ENCODE assay signal across 18 cellular contexts in genomic region chr3:111572061-111572460, GRCh38.
DNase-seq lines count a peak whose midpoint lies in the region; ATAC-seq lines count a peak whose summit lies in the region.
"Had no signal": no experiment of that assay in that cellular context is flagged by ENCODE, and none has a peak within 500 bp of the region (broad histone marks: within the 10 kb centered on the region; RNA-seq: fewer than 3 reads in every experiment).

No MANE protein-coding gene starts in this region.

- H3K27me3 Mint-ChIP-seq in effector memory CD8-positive, alpha-beta T cell, result no peaks in the 10 kb centered on the region
- H3K27me3 Mint-ChIP-seq in stimulated activated naive CD8-positive, alpha-beta T cell treated with anti-CD3 and anti-CD28 coated beads, Interleukin-15, amount 100 ng/mL, for 72 hours, result no peaks in the 10 kb centered on the region

- ATAC-seq in effector memory CD8-positive, alpha-beta T cell (replicated peaks), result peak; percentile 96
- ATAC-seq in stimulated activated naive CD8-positive, alpha-beta T cell treated with anti-CD3 and anti-CD28 coated beads, Interleukin-15, amount 100 ng/mL, for 72 hours, result peak; percentile 97
- ATAC-seq in GM18498 (IDR thresholded peaks at IDR 0.05; ENCODE audit: unreplicated experiment) (no peak), GM19463 (IDR thresholded peaks at IDR 0.05; ENCODE audit: unreplicated experiment) (no peak)
- ATAC-seq: gastrocnemius medialis, upper lobe of right lung had no signal

- H3K4me1 Mint-ChIP-seq in effector memory CD8-positive, alpha-beta T cell (ENCODE audit: low read depth in 2 of 2), result peaks cover 28 to 50% of the 10 kb centered on the region in 2 donors
- H3K4me1 Mint-ChIP-seq in stimulated activated naive CD8-positive, alpha-beta T cell treated with anti-CD3 and anti-CD28 coated beads, Interleukin-15, amount 100 ng/mL, for 72 hours, result peaks cover 72% of the 10 kb centered on the region
- H3K4me1 Mint-ChIP-seq: nephron had no signal

- peak overlapping the region; percentile 39 to 66 for H3K27ac Mint-ChIP-seq in effector memory CD8-positive, alpha-beta T cell
- H3K27ac Mint-ChIP-seq in stimulated activated naive CD8-positive, alpha-beta T cell treated with anti-CD3 and anti-CD28 coated beads, Interleukin-15, amount 100 ng/mL, for 72 hours, result peak overlapping the region in 1 of 2 donors; percentile 86
- H3K27ac Mint-ChIP-seq: nephron had no signal

- no peaks in the 10 kb centered on the region for H3K9me3 Mint-ChIP-seq in effector memory CD8-positive, alpha-beta T cell
- H3K9me3 Mint-ChIP-seq in stimulated activated naive CD8-positive, alpha-beta T cell treated with anti-CD3 and anti-CD28 coated beads, Interleukin-15, amount 100 ng/mL, for 72 hours, result no peaks in the 10 kb centered on the region
- H3K9me3 Mint-ChIP-seq: nephron had no signal

- H3K4me3 Mint-ChIP-seq in effector memory CD8-positive, alpha-beta T cell, result peak overlapping the region in 1 of 2 donors; percentile 9
- peak overlapping the region; percentile 7 to 67 for H3K4me3 Mint-ChIP-seq in stimulated activated naive CD8-positive, alpha-beta T cell treated with anti-CD3 and anti-CD28 coated beads, Interleukin-15, amount 100 ng/mL, for 72 hours
- H3K4me3 Mint-ChIP-seq: nephron had no signal

- peaks cover 31% of the 10 kb centered on the region for H3K36me3 Mint-ChIP-seq in effector memory CD8-positive, alpha-beta T cell (ENCODE audit: insufficient read depth)

- peak; percentile 20 for DNase-seq in activated gamma-delta T cell treated with Interleukin-2 at 50 U/mL for 16 hours
- no peak for DNase-seq in activated gamma-delta T cell (lab: John Stamatoyannopoulos, UW)
- DNase-seq in activated CD4-positive, alpha-beta T cell treated with anti-CD3 and anti-CD28 coated beads, Interleukin-2, amount 50 U/mL, for 4 hours, result peak; percentile 22 to 30
- peak in 2 of 3 experiments; percentile 6 to 31 for DNase-seq in effector memory CD8-positive, alpha-beta T cell
- DNase-seq in stimulated activated naive CD8-positive, alpha-beta T cell treated with anti-CD3 and anti-CD28 coated beads, Interleukin-15, amount 100 ng/mL, for 72 hours, result peak in 1 of 2 donors; percentile 42
- DNase-seq: DND-41, erythroblast, gastrocnemius medialis, kidney glomerular epithelial cell, mesenchymal stem cell, NCI-H1417, NCI-H69, SHP77, stomach, upper lobe of right lung had no signal

Comparison
In these comparisons a context has a peak if more than half of its experiments do, and no peak if none do; other contexts are left out.
1. ATAC-seq: peak in effector memory CD8-positive, alpha-beta T cell (single experiment) and stimulated activated naive CD8-positive, alpha-beta T cell treated with anti-CD3 and anti-CD28 coated beads, Interleukin-15, amount 100 ng/mL, for 72 hours (single experiment); none in GM18498 (single experiment) and GM19463 (single experiment).